In genomic region chr11:134674974-134675373, GRCh38 we compare ENCODE assay signal across 11 cellular contexts.
"Had no signal": no experiment of that assay in that cellular context is flagged by ENCODE, and none has a peak within 500 bp of the region (broad histone marks: within the 10 kb centered on the region; RNA-seq: fewer than 3 reads in every experiment).

No MANE protein-coding gene starts in this region.

- H3K9ac ChIP-seq: GM23248 had no signal

- H3K9me3 ChIP-seq: HAP-1 had no signal

- H3K36me3 ChIP-seq: HAP-1 had no signal

- H3K4me1 ChIP-seq: HAP-1 had no signal

- H3K4me3 Mint-ChIP-seq: GM23338, H9, HFFc6 had no signal

- H2AFZ ChIP-seq: GM23248, GM23338 had no signal

- H3K27ac ChIP-seq: GM23248 had no signal

- DNase-seq: GM23248, GOT3, H7, H9, HCEC 1CT, HFFc6 had no signal

- H3K9me3 Mint-ChIP-seq: GM23338 had no signal

- H3K4me2 ChIP-seq: GM23338 had no signal

- H3K4me3 ChIP-seq: GM23248, GM23338, HAP-1 had no signal

- ATAC-seq: GM23338, HCT116 had no signal

- H3K27ac Mint-ChIP-seq: GM23338, H9, HFFc6 had no signal

- FAIRE-seq: H1, H54 had no signal
